In the genomic region with DNA sequence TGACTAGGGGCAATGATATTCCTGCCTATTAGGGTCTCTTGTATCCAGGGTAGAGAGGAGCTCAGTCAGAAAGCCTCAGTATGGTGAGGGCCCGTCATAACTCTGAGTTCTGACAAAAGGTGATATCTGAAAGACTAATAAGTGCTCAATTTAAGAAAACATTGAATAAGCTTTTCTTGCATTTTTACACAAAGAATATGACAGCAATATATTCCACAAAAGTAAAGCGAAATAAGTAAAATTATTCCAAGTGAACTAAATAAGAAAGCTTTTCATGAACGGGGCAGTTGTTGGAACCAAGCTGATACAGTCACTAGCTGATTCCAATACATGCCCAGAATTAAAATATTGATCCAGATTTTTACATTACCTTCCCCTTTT, we compare ENCODE assay signal across 27 cellular contexts. TPM values are rescaled to one million over a fixed set of nuclear protein-coding genes. Genes with fewer than 3 reads are reported as not detected.
DNase-seq lines count a peak whose midpoint lies in the region; ATAC-seq, FAIRE-seq and TF ChIP-seq lines count a peak whose summit lies in the region.
"Had no signal": no experiment of that assay in that cellular context is flagged by ENCODE, and none has a peak within 500 bp of the region (broad histone marks: within the 10 kb centered on the region; RNA-seq: fewer than 3 reads in every experiment).

No MANE protein-coding gene starts in this region.

- H3K4me3 Mint-ChIP-seq in natural killer cell treated with Interleukin-12 subunit alpha and Interleukin-12 subunit beta and Interleukin-15 and Interleukin-18, amount 100 ng/mL, for 72 hours, result peak overlapping the region; percentile 10
- H3K4me3 Mint-ChIP-seq in natural killer cell, result no peak overlapping the region
- H3K4me3 Mint-ChIP-seq: CD8-positive, alpha-beta memory T cell; HFFc6 had no signal

- H3K27ac ChIP-seq in VCaP (peak overlapping the region; percentile 61), mesendoderm (ENCODE audit: low read depth, low read length) (no peak overlapping the region)
- H3K27ac ChIP-seq: GM23248, HL-60 had no signal

- H3K9me3 Mint-ChIP-seq in natural killer cell treated with Interleukin-12 subunit alpha and Interleukin-12 subunit beta and Interleukin-15 and Interleukin-18, amount 100 ng/mL, for 72 hours, result no peaks in the 10 kb centered on the region
- no peaks in the 10 kb centered on the region for H3K9me3 Mint-ChIP-seq in natural killer cell
- H3K9me3 Mint-ChIP-seq: CD4-positive, CD25-positive, alpha-beta regulatory T cell; CD8-positive, alpha-beta memory T cell; HFFc6 had no signal

- no peaks in the 10 kb centered on the region for H3K36me3 Mint-ChIP-seq in natural killer cell treated with Interleukin-12 subunit alpha and Interleukin-12 subunit beta and Interleukin-15 and Interleukin-18, amount 100 ng/mL, for 72 hours
- no peaks in the 10 kb centered on the region for H3K36me3 Mint-ChIP-seq in natural killer cell

- H3K79me2 ChIP-seq in mesendoderm (ENCODE audit: control insufficient read depth, insufficient read depth, low read length), result no peaks in the 10 kb centered on the region

- no peaks in the 10 kb centered on the region for H3K9me3 ChIP-seq in MG63
- H3K9me3 ChIP-seq: BE2C had no signal

- H3K36me3 ChIP-seq in mesendoderm (ENCODE audit: control insufficient read depth, insufficient read depth, low read length), result no peaks in the 10 kb centered on the region
- no peaks in the 10 kb centered on the region for H3K36me3 ChIP-seq in MG63
- H3K36me3 ChIP-seq: BE2C had no signal

- no peak for ATAC-seq in natural killer cell treated with Interleukin-12 subunit alpha and Interleukin-12 subunit beta and Interleukin-15 and Interleukin-18, amount 100 ng/mL, for 72 hours
- ATAC-seq in natural killer cell, result no peak

- no peaks in the 10 kb centered on the region for H3K79me1 ChIP-seq in mesendoderm (ENCODE audit: low read length)

- FAIRE-seq in urothelium cell line (lab: Jason Lieb, UNC), result no peak
- FAIRE-seq: A204.1, GM12892, GM18507 had no signal

- no peak overlapping the region for H2BK120ac ChIP-seq in mesendoderm (ENCODE audit: low read depth, low read length)

- no peak overlapping the region for H3K27ac Mint-ChIP-seq in natural killer cell treated with Interleukin-12 subunit alpha and Interleukin-12 subunit beta and Interleukin-15 and Interleukin-18, amount 100 ng/mL, for 72 hours
- H3K27ac Mint-ChIP-seq in natural killer cell, result no peak overlapping the region
- H3K27ac Mint-ChIP-seq: HFFc6 had no signal

- DNase-seq in natural killer cell treated with Interleukin-12 subunit alpha and Interleukin-12 subunit beta and Interleukin-15 and Interleukin-18, amount 100 ng/mL, for 72 hours (ENCODE audit: low spot score), result no peak
- DNase-seq in natural killer cell (no peak), mesendoderm (no peak), MG63 (no peak), urothelium cell line (ENCODE audit: low spot score) (no peak), RPMI8226 (no peak)
- DNase-seq: ACHN; BE2C; C1 segment of cervical spinal cord; CD8-positive, alpha-beta memory T cell; COR-L47; DMS153; DMS79; GDM1; HCEC 1CT; HFFc6; IMR-90 had no signal

- no CpG with 5 or more reads among the region's 3 CpGs for WGBS in mesendoderm (ENCODE audit: extremely low coverage, insufficient coverage, low lambda C conversion rate)

- H3K23ac ChIP-seq in mesendoderm (ENCODE audit: low read length), result no peak overlapping the region

- peak overlapping the region; percentile 34 for H3K56ac ChIP-seq in mesendoderm (ENCODE audit: low read length)

- H2AK5ac ChIP-seq in mesendoderm (ENCODE audit: low read length), result no peak overlapping the region

- no peak overlapping the region for H2BK15ac ChIP-seq in mesendoderm (replicated peaks; ENCODE audit: low read depth)

- H3K18ac ChIP-seq in mesendoderm (ENCODE audit: low read length), result no peak overlapping the region

- H4K5ac ChIP-seq in mesendoderm (ENCODE audit: low read length), result no peak overlapping the region

- H3K27me3 Mint-ChIP-seq in natural killer cell treated with Interleukin-12 subunit alpha and Interleukin-12 subunit beta and Interleukin-15 and Interleukin-18, amount 100 ng/mL, for 72 hours, result no peaks in the 10 kb centered on the region
- H3K27me3 Mint-ChIP-seq in natural killer cell (ENCODE audit: low read depth in 2 of 2), result no peaks in the 10 kb centered on the region
- H3K27me3 Mint-ChIP-seq: CD4-positive, CD25-positive, alpha-beta regulatory T cell; CD8-positive, alpha-beta memory T cell had no signal

- intact Hi-C loops in natural killer cell (cut with micrococcal nuclease), result no loop called here

- H3K4me1 ChIP-seq in mesendoderm (ENCODE audit: control insufficient read depth, low read depth, low read length), result peaks cover 2% of the 10 kb centered on the region
- H3K4me1 ChIP-seq: BE2C had no signal

- TF ChIP-seq CTCF in natural killer cell (IDR thresholded peaks at IDR 0.05) (no peak), VCaP (conservative IDR thresholded peaks at IDR 0.05) (no peak)

- H3K27me3 ChIP-seq in mesendoderm (ENCODE audit: insufficient read depth, low read length, poor library complexity), result no peaks in the 10 kb centered on the region
- peaks cover 5% of the 10 kb centered on the region; the same call in 1 of the 2 replicates for H3K27me3 ChIP-seq in MG63

- H3K9ac ChIP-seq in mesendoderm (ENCODE audit: low read length), result no peak overlapping the region
- H3K9ac ChIP-seq: GM23248 had no signal

- no peak overlapping the region for H3K4me2 ChIP-seq in mesendoderm (ENCODE audit: low read length)

- no peak overlapping the region for H3K4ac ChIP-seq in mesendoderm (ENCODE audit: low read depth, low read length)

- H2BK5ac ChIP-seq in mesendoderm (ENCODE audit: low read length), result no peak overlapping the region

- peaks cover 10 to 23% of the 10 kb centered on the region in 2 donors for H3K4me1 Mint-ChIP-seq in natural killer cell treated with Interleukin-12 subunit alpha and Interleukin-12 subunit beta and Interleukin-15 and Interleukin-18, amount 100 ng/mL, for 72 hours (ENCODE audit: low read depth in 2 of 2)
- no peaks in the 10 kb centered on the region for H3K4me1 Mint-ChIP-seq in natural killer cell

- H3K4me3 ChIP-seq in mesendoderm (ENCODE audit: low read length) (no peak overlapping the region), MG63 (no peak overlapping the region)
- H3K4me3 ChIP-seq: GM23248 had no signal

- H4K8ac ChIP-seq in mesendoderm (ENCODE audit: low read depth, low read length), result no peak overlapping the region

RNA-seq across cellular contexts. Expression of a gene that starts 40.5 kb away (rescaled TPM):
- total RNA-seq in natural killer cell treated with Interleukin-12 subunit alpha and Interleukin-12 subunit beta and Interleukin-15 and Interleukin-18, amount 100 ng/mL, for 72 hours, result 1 to 10 TPM; 2.8 to 6.4 TPM
- total RNA-seq in natural killer cell, result 1 to 10 TPM in 2 of 3 donors, not detected in 1; 1.3 to 1.9 TPM
- 2.9 TPM for polyA plus RNA-seq in mesendoderm (2013, experiment 1 of 2)
- polyA plus RNA-seq in mesendoderm (2013, experiment 2 of 2), result 2.1 TPM
- not detected in 2 replicates for total RNA-seq in MG63 (2014; rRNA removed; shearing (Covaris generic); ENCODE audit: low replicate concordance)
- total RNA-seq: GM23248, HFFc6, HT1080, IMR-90 had no signal
- polyA plus RNA-seq: GM23248, IMR-90 had no signal

RNA-seq across cellular contexts. Expression of a gene that starts 45.0 kb away (rescaled TPM):
- not detected for total RNA-seq in natural killer cell treated with Interleukin-12 subunit alpha and Interleukin-12 subunit beta and Interleukin-15 and Interleukin-18, amount 100 ng/mL, for 72 hours
- total RNA-seq in natural killer cell, result not detected
- polyA plus RNA-seq in mesendoderm (2013, experiment 1 of 2), result 0.08 TPM
- 0.06 TPM for polyA plus RNA-seq in mesendoderm (2013, experiment 2 of 2)
- not detected in 2 replicates for total RNA-seq in MG63 (2014; rRNA removed; shearing (Covaris generic); ENCODE audit: low replicate concordance)
- total RNA-seq: CD4-positive, CD25-positive, alpha-beta regulatory T cell; CD8-positive, alpha-beta memory T cell; Daoy; GM23248; H4; HFFc6; HT1080; IMR-90 had no signal
- polyA plus RNA-seq: CD8-positive, alpha-beta memory T cell; GM23248; IMR-90 had no signal
